In the genomic region with DNA sequence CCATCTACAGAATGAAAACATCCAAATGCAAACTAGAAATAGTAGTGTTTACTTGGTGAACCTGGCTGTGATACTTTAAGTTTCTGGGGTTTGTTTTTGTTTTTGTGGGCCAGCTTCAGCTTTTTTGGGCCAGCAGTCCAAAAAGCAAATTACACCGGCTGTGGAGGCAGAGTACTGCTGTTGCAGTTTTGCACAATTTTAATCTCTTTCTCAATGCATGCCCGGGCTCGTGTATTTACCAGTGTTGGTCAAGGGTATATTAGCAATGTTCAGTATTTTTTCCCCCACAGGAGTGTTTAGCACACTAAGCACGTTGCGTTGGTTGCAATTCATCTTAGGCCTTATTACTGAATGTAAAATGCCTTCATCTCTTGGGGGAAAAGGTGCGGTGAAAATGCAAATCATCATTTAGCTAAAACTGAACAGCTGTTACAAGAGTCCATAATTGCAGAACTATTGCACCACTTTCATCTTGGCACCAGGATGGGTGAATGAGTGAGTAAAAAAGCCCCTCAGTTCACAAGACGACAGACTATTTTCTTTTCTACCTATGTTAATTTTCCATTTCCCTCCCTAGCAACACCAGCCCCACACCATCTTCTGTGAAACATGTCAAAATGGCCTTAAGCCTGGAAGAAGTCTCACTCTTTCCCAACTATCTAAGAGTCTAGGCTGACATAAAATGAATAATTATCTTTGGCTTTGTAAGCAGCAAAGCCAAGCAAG, we compare ENCODE assay signal across 1 cellular context.
TF ChIP-seq lines count a peak whose summit lies in the region.

No MANE protein-coding gene starts in this region.

TF ChIP-seq in HCT116, 20 proteins besides CTCF, POLR2A, EP300 and RAD21 (continued from another document):
- TF ChIP-seq, protein P1, sequence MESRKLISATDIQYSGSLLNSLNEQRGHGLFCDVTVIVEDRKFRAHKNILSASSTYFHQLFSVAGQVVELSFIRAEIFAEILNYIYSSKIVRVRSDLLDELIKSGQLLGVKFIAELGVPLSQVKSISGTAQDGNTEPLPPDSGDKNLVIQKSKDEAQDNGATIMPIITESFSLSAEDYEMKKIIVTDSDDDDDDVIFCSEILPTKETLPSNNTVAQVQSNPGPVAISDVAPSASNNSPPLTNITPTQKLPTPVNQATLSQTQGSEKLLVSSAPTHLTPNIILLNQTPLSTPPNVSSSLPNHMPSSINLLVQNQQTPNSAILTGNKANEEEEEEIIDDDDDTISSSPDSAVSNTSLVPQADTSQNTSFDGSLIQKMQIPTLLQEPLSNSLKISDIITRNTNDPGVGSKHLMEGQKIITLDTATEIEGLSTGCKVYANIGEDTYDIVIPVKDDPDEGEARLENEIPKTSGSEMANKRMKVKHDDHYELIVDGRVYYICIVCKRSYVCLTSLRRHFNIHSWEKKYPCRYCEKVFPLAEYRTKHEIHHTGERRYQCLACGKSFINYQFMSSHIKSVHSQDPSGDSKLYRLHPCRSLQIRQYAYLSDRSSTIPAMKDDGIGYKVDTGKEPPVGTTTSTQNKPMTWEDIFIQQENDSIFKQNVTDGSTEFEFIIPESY (IDR thresholded peaks at IDR 0.05; ENCODE audit: extremely low read depth, insufficient replicate concordance, low read length): no peak
- no peak for TF ChIP-seq ZNF274 (IDR thresholded peaks at IDR 0.05; ENCODE audit: low read depth, low read length)
- no peak for TF ChIP-seq TCF7L2 (IDR thresholded peaks at IDR 0.05; ENCODE audit: borderline replicate concordance, extremely low read depth, insufficient read depth, insufficient read length)
- no peak for TF ChIP-seq EGR1 (IDR thresholded peaks at IDR 0.05; ENCODE audit: low read depth)
TF ChIP-seq in HCT116: peak in this region for 0.
